13 cellular contexts compared by ENCODE assay signal in genomic region chr10:62231371-62231770, GRCh38. TPM values are rescaled to one million over a fixed set of nuclear protein-coding genes. Genes with fewer than 3 reads are reported as not detected.
DNase-seq lines count a peak whose midpoint lies in the region; ATAC-seq, FAIRE-seq and TF ChIP-seq lines count a peak whose summit lies in the region.
"Had no signal": no experiment of that assay in that cellular context is flagged by ENCODE, and none has a peak within 500 bp of the region (broad histone marks: within the 10 kb centered on the region; RNA-seq: fewer than 3 reads in every experiment).

No MANE protein-coding gene starts in this region.

- H3K4me1 ChIP-seq in psoas muscle = no peaks in the 10 kb centered on the region
- H3K4me1 ChIP-seq: parathyroid adenoma had no signal

- no peaks in the 10 kb centered on the region for H3K27me3 ChIP-seq in psoas muscle (ENCODE audit: insufficient read depth in 3 of 3, low read length in 2 of 3)

- no peaks in the 10 kb centered on the region for H3K36me3 ChIP-seq in psoas muscle (ENCODE audit: insufficient read depth in 1 of 2, low read depth in 1 of 2)

- FAIRE-seq in RCC 7860 (lab: Jason Lieb, UNC) = peak; percentile 97

- DNase-seq in EH (ENCODE audit: low read depth) (peak; percentile 95), RCC 7860 (ENCODE audit: low spot score) (peak; percentile 66), epidermal melanocyte (ENCODE audit: insufficient read length, low spot score) (peak; percentile 20), non-pigmented ciliary epithelial cell (ENCODE audit: low read depth) (peak; percentile 70), NCI-H82 treated with DMSO at 0.1 percent for 48 hours (lab: John Stamatoyannopoulos, UW; ENCODE audit: unreplicated experiment) (no peak), psoas muscle (no peak)
- DNase-seq: DMS79 treated with DMSO at 0.1 percent for 48 hours; effector memory CD4-positive, alpha-beta T cell; NCI-H1417 had no signal

- no peak for TF ChIP-seq CTCF in psoas muscle (IDR thresholded peaks at IDR 0.05)

- no peak overlapping the region for H3K4me3 ChIP-seq in psoas muscle

- ATAC-seq in psoas muscle = no peak
- no peak for ATAC-seq in GM18511 (IDR thresholded peaks at IDR 0.05; ENCODE audit: unreplicated experiment)
- no peak for ATAC-seq in GM18873 (IDR thresholded peaks at IDR 0.05; ENCODE audit: low FRiP score, unreplicated experiment)
- ATAC-seq: activated T-helper 17 cell treated with anti-CD3 and anti-CD28 coated beads, Interleukin-2, amount 50 U/mL, for 72 hours had no signal

- no peak overlapping the region for H3K27ac ChIP-seq in psoas muscle
- H3K27ac ChIP-seq: parathyroid adenoma had no signal

- intact Hi-C loops in psoas muscle (cut with DNase I) = no loop called here

- WGBS in psoas muscle, 3 donors = 24 to 44% (median 27%) methylated on average over 1 of the region's 1 CpG

- H3K9me3 ChIP-seq in psoas muscle = no peaks in the 10 kb centered on the region

RNA-seq across cellular contexts. Expression of gene RTKN2, which starts 37.3 kb away (rescaled TPM):
- under 1 TPM in 1 of 4 donors, not detected in 3; 0.09 TPM for total RNA-seq in psoas muscle
- polyA plus RNA-seq in psoas muscle = under 1 TPM; 0.01 to 0.04 (median 0.03) TPM

Comparison
In these comparisons a context has a peak if more than half of its experiments do, and no peak if none do; other contexts are left out.
1. DNase-seq: peak in EH (single experiment), RCC 7860 (single experiment), epidermal melanocyte (single experiment) and non-pigmented ciliary epithelial cell (single experiment); none in NCI-H82 treated with DMSO at 0.1 percent for 48 hours (single experiment) and psoas muscle (0 of 2).